ENCODE assay signal across 23 cellular contexts in the genomic region with DNA sequence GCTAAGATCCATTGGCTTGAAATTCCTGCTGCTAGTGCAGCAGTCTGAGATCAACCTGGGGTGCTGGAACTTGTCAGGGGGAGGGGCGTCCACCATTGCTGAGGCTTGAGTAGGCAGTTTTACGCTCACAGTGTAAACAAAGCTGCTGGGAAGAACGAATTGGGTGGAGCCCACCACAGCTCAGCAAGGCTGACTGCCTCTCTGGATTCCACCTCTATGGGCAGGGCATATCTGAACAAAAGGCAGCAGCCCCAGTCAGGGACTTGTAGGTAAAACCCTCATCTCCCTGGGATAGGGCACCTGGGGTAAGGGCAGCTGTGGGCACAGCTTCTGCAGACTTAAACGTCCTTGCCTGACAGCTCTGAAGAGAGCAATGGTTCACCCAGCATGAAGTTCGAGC.
DNase-seq lines count a peak whose midpoint lies in the region; ATAC-seq, FAIRE-seq and TF ChIP-seq lines count a peak whose summit lies in the region.
"Had no signal": no experiment of that assay in that cellular context is flagged by ENCODE, and none has a peak within 500 bp of the region (broad histone marks: within the 10 kb centered on the region; RNA-seq: fewer than 3 reads in every experiment).

No MANE protein-coding gene starts in this region.

- ATAC-seq in GM23338 (no peak), RWPE2 (ENCODE audit: low read depth) (peak; percentile 64), GM18909 (IDR thresholded peaks at IDR 0.05; ENCODE audit: poor library complexity, unreplicated experiment) (no peak), HG03280 (IDR thresholded peaks at IDR 0.05; ENCODE audit: unreplicated experiment) (no peak)
- ATAC-seq: body of pancreas; K562; stimulated activated naive CD8-positive, alpha-beta T cell treated with anti-CD3 and anti-CD28 coated beads, Interleukin-15, Interleukin-2, amounts not matched to agents 100 U/mL and 50 U/mL, for 24 hours had no signal

- H2BK5ac ChIP-seq in neuronal stem cell (ENCODE audit: low read length), result no peak overlapping the region

- peaks cover 9% of the 10 kb centered on the region; the same call in 2 of the 3 replicates for H3K36me3 Mint-ChIP-seq in GM23338 (ENCODE audit: low read depth)

- H3K79me1 ChIP-seq in neuronal stem cell (ENCODE audit: low read depth, low read length), result no peaks in the 10 kb centered on the region

- H2AFZ ChIP-seq in GM23338 (peak overlapping the region; percentile 74), neuronal stem cell (ENCODE audit: low read length) (peak overlapping the region; percentile 11)

- H3K27ac ChIP-seq in GM23338 (ENCODE audit: low read depth), result no peak overlapping the region
- no peak overlapping the region for H3K27ac ChIP-seq in RWPE2 (ENCODE audit: poor library complexity, severe bottlenecking)
- H3K27ac ChIP-seq in neuronal stem cell (replicated peaks; ENCODE audit: low read length), result no peak overlapping the region
- no peak overlapping the region for H3K27ac ChIP-seq in small intestine (ENCODE audit: low read depth in 1 of 2, low read length in 1 of 2)
- H3K27ac ChIP-seq: BLaER1 treated with 17β-estradiol and CSF1 and Interleukin-3, amounts not matched to agents 10 nM and 100 nM; body of pancreas; sigmoid colon; testis; uterus had no signal

- no peak overlapping the region for H3K14ac ChIP-seq in neuronal stem cell (ENCODE audit: low read length)

- H3K9me3 ChIP-seq in RWPE2 (ENCODE audit: severe bottlenecking) (no peaks in the 10 kb centered on the region), neuronal stem cell (replicated peaks in 1 of 2; ENCODE audit: control insufficient read depth in 2 of 2, insufficient read depth in 1 of 2, low read depth in 1 of 2, low read length in 2 of 2) (no peaks in the 10 kb centered on the region), small intestine (ENCODE audit: control insufficient read depth, low read depth) (no peaks in the 10 kb centered on the region)
- H3K9me3 ChIP-seq: BLaER1 treated with 17β-estradiol and CSF1 and Interleukin-3, amounts not matched to agents 10 nM and 100 nM; body of pancreas; MG63; sigmoid colon; testis; uterus had no signal

- H3K4me1 ChIP-seq in GM23338 (ENCODE audit: insufficient read depth) (no peaks in the 10 kb centered on the region), RWPE2 (ENCODE audit: insufficient read depth, poor library complexity, severe bottlenecking) (no peaks in the 10 kb centered on the region), neuronal stem cell (ENCODE audit: control insufficient read depth in 2 of 2, insufficient read depth in 1 of 2, low read depth in 1 of 2, low read length in 2 of 2) (peaks cover 5 to 9% of the 10 kb centered on the region in 2 donors), small intestine (ENCODE audit: control insufficient read depth in 2 of 2, insufficient read depth in 1 of 2, low read depth in 1 of 2, low read length in 1 of 2) (no peaks in the 10 kb centered on the region)
- H3K4me1 ChIP-seq: BLaER1 treated with 17β-estradiol and CSF1 and Interleukin-3, amounts not matched to agents 10 nM and 100 nM; body of pancreas; testis; uterus had no signal

- H3K4ac ChIP-seq in neuronal stem cell (ENCODE audit: low read length), result no peak overlapping the region

- H3K18ac ChIP-seq in neuronal stem cell (ENCODE audit: low read length), result no peak overlapping the region

- WGBS in neuronal stem cell (ENCODE audit: extremely low coverage in 2 of 2, insufficient read length in 2 of 2, insufficient replicate concordance in 1 of 2), 2 donors, result no CpG with 5 or more reads among the region's 5 CpGs
- 24 to 41% (median 37%) methylated on average over 5 of the region's 5 CpGs for WGBS in small intestine, 3 donors

- H3K4me3 Mint-ChIP-seq in GM23338, result no peak overlapping the region

- DNase-seq in GM23338 (ENCODE audit: low spot score) (no peak), RWPE2 (ENCODE audit: low spot score) (no peak), epithelial cell of esophagus (ENCODE audit: low read depth) (peak; percentile 83), neuronal stem cell (ENCODE audit: low spot score) (no peak), small intestine (no peak), cortex of kidney (lab: John Stamatoyannopoulos, UW) (no peak)
- DNase-seq: activated CD4-positive, alpha-beta T cell treated with anti-CD3 and anti-CD28 coated beads for 4 hours; activated CD8-positive, alpha-beta memory T cell treated with anti-CD3 and anti-CD28 coated beads for 24 hours; activated gamma-delta T cell; activated T-cell treated with anti-CD3 and anti-CD28 coated beads, Interleukin-2, amount 50 U/mL, for 1 hour; body of pancreas; COR-L47; DMS79; MG63; NCI-H2081; sigmoid colon; stimulated activated naive CD8-positive, alpha-beta T cell treated with anti-CD3 and anti-CD28 coated beads, Interleukin-15, Interleukin-2, amounts not matched to agents 100 U/mL and 50 U/mL, for 24 hours; testis; uterus had no signal

- H3K79me2 ChIP-seq in GM23338 (replicated peaks; ENCODE audit: insufficient read depth), result no peaks in the 10 kb centered on the region

- no peak overlapping the region for H4K91ac ChIP-seq in neuronal stem cell (ENCODE audit: low read depth, low read length, poor library complexity)

- peaks cover 1% of the 10 kb centered on the region for H3K27me3 Mint-ChIP-seq in GM23338 (ENCODE audit: insufficient read depth, low read depth, poor library complexity)

- H3K4me1 Mint-ChIP-seq in GM23338, result peaks cover 3% of the 10 kb centered on the region; the same call in 1 of the 3 replicates

- peaks cover 4% of the 10 kb centered on the region; the same call in 1 of the 2 replicates for H3K9me2 ChIP-seq in GM23338 (ENCODE audit: insufficient read depth)

- H2BK15ac ChIP-seq in neuronal stem cell (ENCODE audit: low read length), result no peak overlapping the region

- H4K8ac ChIP-seq in neuronal stem cell (ENCODE audit: low read depth, low read length), result no peak overlapping the region

- no peaks in the 10 kb centered on the region for H4K20me1 ChIP-seq in GM23338 (replicated peaks; ENCODE audit: insufficient read depth)
- H4K20me1 ChIP-seq: BLaER1 treated with 17β-estradiol and CSF1 and Interleukin-3, amounts not matched to agents 10 nM and 100 nM had no signal

- no peaks in the 10 kb centered on the region for H3K27me3 ChIP-seq in GM23338 (ENCODE audit: insufficient read depth)
- H3K27me3 ChIP-seq in RWPE2 (ENCODE audit: insufficient read depth, poor library complexity, severe bottlenecking), result no peaks in the 10 kb centered on the region
- H3K27me3 ChIP-seq in neuronal stem cell (ENCODE audit: control insufficient read depth in 3 of 3, insufficient read depth in 3 of 3, low read depth in 1 of 3, low read length in 3 of 3), result no peaks in the 10 kb centered on the region
- H3K27me3 ChIP-seq in small intestine (ENCODE audit: control insufficient read depth in 2 of 2, insufficient read depth in 2 of 2, low read length in 2 of 2), result no peaks in the 10 kb centered on the region
- H3K27me3 ChIP-seq: BLaER1 treated with 17β-estradiol and CSF1 and Interleukin-3, amounts not matched to agents 10 nM and 100 nM; body of pancreas; MG63; sigmoid colon; testis; uterus had no signal

- H3K27ac Mint-ChIP-seq in GM23338, result no peak overlapping the region; the same call in 1 of the 2 replicates

- H3K23ac ChIP-seq in neuronal stem cell (ENCODE audit: low read depth, low read length, poor library complexity), result no peak overlapping the region

- H2BK12ac ChIP-seq in neuronal stem cell (ENCODE audit: low read length), result no peak overlapping the region

- H3K36me3 ChIP-seq in GM23338 (ENCODE audit: insufficient read depth) (no peaks in the 10 kb centered on the region), RWPE2 (ENCODE audit: low read depth) (no peaks in the 10 kb centered on the region), neuronal stem cell (replicated peaks in 1 of 2; ENCODE audit: control insufficient read depth in 2 of 2, insufficient read depth in 2 of 2, low read length in 2 of 2) (no peaks in the 10 kb centered on the region), small intestine (ENCODE audit: control insufficient read depth in 2 of 2, insufficient read depth in 2 of 2, low read length in 2 of 2) (no peaks in the 10 kb centered on the region)
- H3K36me3 ChIP-seq: BLaER1 treated with 17β-estradiol and CSF1 and Interleukin-3, amounts not matched to agents 10 nM and 100 nM; MG63; sigmoid colon; uterus had no signal

- no peak for FAIRE-seq in small intestine (lab: Jason Lieb, UNC)
- FAIRE-seq: K562 had no signal

- TF ChIP-seq CTCF in GM23338 (conservative IDR thresholded peaks at IDR 0.05; ENCODE audit: low read depth in 2 of 2) (no peak), RWPE2 (IDR thresholded peaks at IDR 0.05; ENCODE audit: poor library complexity, severe bottlenecking) (no peak), epithelial cell of esophagus (IDR thresholded peaks at IDR 0.05; ENCODE audit: insufficient read depth, low read depth, low read length, missing control alignments) (no peak)

- no peak overlapping the region for H2AK5ac ChIP-seq in neuronal stem cell (ENCODE audit: low read depth, low read length)

- peaks cover 35% of the 10 kb centered on the region for H3K9me3 Mint-ChIP-seq in GM23338

- H3F3A ChIP-seq in GM23338 (replicated peaks; ENCODE audit: low read depth), result no peaks in the 10 kb centered on the region

- no peak overlapping the region for H2BK120ac ChIP-seq in neuronal stem cell (ENCODE audit: low read depth, low read length)

- H3K9ac ChIP-seq in neuronal stem cell (ENCODE audit: low read depth, low read length, poor library complexity), result no peak overlapping the region
- H3K9ac ChIP-seq: BLaER1 treated with 17β-estradiol and CSF1 and Interleukin-3, amounts not matched to agents 10 nM and 100 nM had no signal

- H3K4me2 ChIP-seq in GM23338, result no peak overlapping the region
- no peak overlapping the region for H3K4me2 ChIP-seq in neuronal stem cell (ENCODE audit: insufficient read depth, low read length, poor library complexity, severe bottlenecking)
- H3K4me2 ChIP-seq: BLaER1 treated with 17β-estradiol and CSF1 and Interleukin-3, amounts not matched to agents 10 nM and 100 nM had no signal

- H3K4me3 ChIP-seq in GM23338, result no peak overlapping the region
- no peak overlapping the region for H3K4me3 ChIP-seq in RWPE2 (ENCODE audit: severe bottlenecking)
- H3K4me3 ChIP-seq in epithelial cell of esophagus (ENCODE audit: low read length), result no peak overlapping the region
- H3K4me3 ChIP-seq in neuronal stem cell (ENCODE audit: low read length in 2 of 2), result no peak overlapping the region
- H3K4me3 ChIP-seq in small intestine (ENCODE audit: low read depth in 1 of 2, low read length in 2 of 2), result no peak overlapping the region
- H3K4me3 ChIP-seq: BLaER1 treated with 17β-estradiol and CSF1 and Interleukin-3, amounts not matched to agents 10 nM and 100 nM; body of pancreas; K562; MG63; sigmoid colon; testis; uterus had no signal
